ENCODE assay signal across 1 cellular context in genomic region chr7:151236406-151236805, GRCh38.
TF ChIP-seq lines count a peak whose summit lies in the region.

No MANE protein-coding gene starts in this region.

TF ChIP-seq in HepG2, 621 proteins besides CTCF, POLR2A, EP300 and RAD21:
- no peak for TF ChIP-seq ZNF10 (CRISPR knock-in tag; IDR thresholded peaks at IDR 0.05; ENCODE audit: borderline replicate concordance, low read depth)
- TF ChIP-seq ZNF513 (CRISPR knock-in tag; conservative IDR thresholded peaks at IDR 0.05) = no peak
- TF ChIP-seq ZNF558 (CRISPR knock-in tag; IDR thresholded peaks at IDR 0.05; ENCODE audit: borderline replicate concordance) = no peak
- no peak for TF ChIP-seq ATF6 (CRISPR knock-in tag; conservative IDR thresholded peaks at IDR 0.05)
- no peak for TF ChIP-seq GTF2F1 (IDR thresholded peaks at IDR 0.05; ENCODE audit: low read length)
- TF ChIP-seq MLLT10 (CRISPR knock-in tag; IDR thresholded peaks at IDR 0.05) = no peak
- TF ChIP-seq UBTF (CRISPR knock-in tag; IDR thresholded peaks at IDR 0.05) = no peak
- no peak for TF ChIP-seq POGK (CRISPR knock-in tag; conservative IDR thresholded peaks at IDR 0.05)
- TF ChIP-seq ZMAT3 (CRISPR knock-in tag; conservative IDR thresholded peaks at IDR 0.05) = no peak
- no peak for TF ChIP-seq DPF2 (CRISPR knock-in tag; IDR thresholded peaks at IDR 0.05; ENCODE audit: borderline replicate concordance, low read depth)
